Comparison of ENCODE assay signal across 8 cellular contexts in genomic region chr19:2613507-2614295, GRCh38.
DNase-seq lines count a peak whose midpoint lies in the region; ATAC-seq and TF ChIP-seq lines count a peak whose summit lies in the region.

No MANE protein-coding gene starts in this region.

- H2AK5ac ChIP-seq in neuronal stem cell (ENCODE audit: low read depth, low read length), result no peak overlapping the region

- H3K4me1 Mint-ChIP-seq in activated CD8-positive, alpha-beta T cell treated with anti-CD3 and anti-CD28 coated beads, Interleukin-2, amount 10 ng/mL, durations not matched to agents 7 days and 5 days (ENCODE audit: low read depth), result peaks cover 65% of the 10 kb centered on the region

- H2BK5ac ChIP-seq in neuronal stem cell (ENCODE audit: low read length), result no peak overlapping the region

- H3K27me3 Mint-ChIP-seq in activated CD8-positive, alpha-beta T cell treated with anti-CD3 and anti-CD28 coated beads, Interleukin-2, amount 10 ng/mL, durations not matched to agents 7 days and 5 days (ENCODE audit: low read depth), result no peaks in the 10 kb centered on the region

- DNase-seq in COLO668 (lab: John Stamatoyannopoulos, UW; ENCODE audit: unreplicated experiment), result peak; percentile 19
- peak; percentile 90 for DNase-seq in Karpas-422
- DNase-seq in activated CD8-positive, alpha-beta T cell treated with anti-CD3 and anti-CD28 coated beads, Interleukin-2, amount 10 ng/mL, durations not matched to agents 7 days and 5 days, result peak; percentile 76
- DNase-seq in epithelial cell of proximal tubule (ENCODE audit: low read depth), result no peak
- no peak for DNase-seq in neuronal stem cell (ENCODE audit: low spot score)
- no peak for DNase-seq in hippocampal formation (lab: John Stamatoyannopoulos, UW)
- no peak for DNase-seq in NCI-H2081 treated with DMSO at 0.1 percent for 48 hours (lab: John Stamatoyannopoulos, UW)

- no peaks in the 10 kb centered on the region for H3K9me2 ChIP-seq in Karpas-422 (replicated peaks; ENCODE audit: insufficient read depth, low read length)

- H3K18ac ChIP-seq in neuronal stem cell (ENCODE audit: low read length), result peak overlapping the region; percentile 62

- H3K36me3 Mint-ChIP-seq in activated CD8-positive, alpha-beta T cell treated with anti-CD3 and anti-CD28 coated beads, Interleukin-2, amount 10 ng/mL, durations not matched to agents 7 days and 5 days (ENCODE audit: low read depth), result peaks cover 4% of the 10 kb centered on the region

- H3K79me2 ChIP-seq in Karpas-422 (ENCODE audit: low read length), result no peaks in the 10 kb centered on the region

- POLR2A ChIA-PET in activated CD8-positive, alpha-beta T cell treated with anti-CD3 and anti-CD28 coated beads, Interleukin-2, amount 10 ng/mL, durations not matched to agents 7 days and 5 days (lab: Charles Lee), result interaction anchor here (0.6 to 1.7 kb wide), 4 partner anchors 9 to 137 kb away, joined by 3 to 30 read pairs (median 5); partner anchors contain the start of gene GADD45B

- H3K79me1 ChIP-seq in neuronal stem cell (ENCODE audit: low read depth, low read length), result peaks cover 1% of the 10 kb centered on the region

- no peak overlapping the region for H3K14ac ChIP-seq in neuronal stem cell (ENCODE audit: low read length)

- no peaks in the 10 kb centered on the region for H3K36me3 ChIP-seq in Karpas-422 (ENCODE audit: insufficient read depth, low read length)
- H3K36me3 ChIP-seq in neuronal stem cell (replicated peaks in 1 of 2; ENCODE audit: control insufficient read depth in 2 of 2, insufficient read depth in 2 of 2, low read length in 2 of 2), result no peaks in the 10 kb centered on the region

- H2BK120ac ChIP-seq in neuronal stem cell (ENCODE audit: low read depth, low read length), result no peak overlapping the region

- no peak overlapping the region for H3K23ac ChIP-seq in neuronal stem cell (ENCODE audit: low read depth, low read length, poor library complexity)

- H3K4me3 ChIP-seq in Karpas-422 (ENCODE audit: low read length) (no peak overlapping the region), epithelial cell of proximal tubule (ENCODE audit: low read depth, low read length) (no peak overlapping the region), neuronal stem cell (ENCODE audit: low read length in 2 of 2) (no peak overlapping the region)

- no peak overlapping the region for H4K8ac ChIP-seq in neuronal stem cell (ENCODE audit: low read depth, low read length)

- H3K27ac Mint-ChIP-seq in activated CD8-positive, alpha-beta T cell treated with anti-CD3 and anti-CD28 coated beads, Interleukin-2, amount 10 ng/mL, durations not matched to agents 7 days and 5 days, result no peak overlapping the region

- H2BK12ac ChIP-seq in neuronal stem cell (ENCODE audit: low read length), result no peak overlapping the region

- H3K27ac ChIP-seq in Karpas-422 (ENCODE audit: low read length), result no peak overlapping the region
- no peak overlapping the region for H3K27ac ChIP-seq in neuronal stem cell (replicated peaks; ENCODE audit: low read length)

- WGBS in neuronal stem cell (ENCODE audit: extremely low coverage in 2 of 2, insufficient read length in 2 of 2, insufficient replicate concordance in 1 of 2), 2 donors, result no CpG with 5 or more reads among the region's 28 CpGs

- H2AFZ ChIP-seq in Karpas-422 (ENCODE audit: low read length) (no peak overlapping the region), neuronal stem cell (ENCODE audit: low read length) (no peak overlapping the region)

- H3K9ac ChIP-seq in Karpas-422 (ENCODE audit: low read length) (no peak overlapping the region), neuronal stem cell (ENCODE audit: low read depth, low read length, poor library complexity) (no peak overlapping the region)

- no peaks in the 10 kb centered on the region for H3K9me3 Mint-ChIP-seq in activated CD8-positive, alpha-beta T cell treated with anti-CD3 and anti-CD28 coated beads, Interleukin-2, amount 10 ng/mL, durations not matched to agents 7 days and 5 days (ENCODE audit: insufficient read depth)

- no peaks in the 10 kb centered on the region for H3K27me3 ChIP-seq in Karpas-422 (ENCODE audit: low read length)
- H3K27me3 ChIP-seq in neuronal stem cell (ENCODE audit: control insufficient read depth in 3 of 3, insufficient read depth in 3 of 3, low read depth in 1 of 3, low read length in 3 of 3), result peaks cover 0 to 12% (median 2%) of the 10 kb centered on the region in 3 experiments

- peaks cover 29% of the 10 kb centered on the region for H3K4me1 ChIP-seq in Karpas-422 (ENCODE audit: low read length)
- no peaks in the 10 kb centered on the region for H3K4me1 ChIP-seq in neuronal stem cell (ENCODE audit: control insufficient read depth in 2 of 2, insufficient read depth in 1 of 2, low read depth in 1 of 2, low read length in 2 of 2)

- H3K9me3 ChIP-seq in Karpas-422 (ENCODE audit: low read length), result no peaks in the 10 kb centered on the region
- H3K9me3 ChIP-seq in neuronal stem cell (replicated peaks in 1 of 2; ENCODE audit: control insufficient read depth in 2 of 2, insufficient read depth in 1 of 2, low read depth in 1 of 2, low read length in 2 of 2), result peaks cover 2 to 6% of the 10 kb centered on the region in 2 donors

- no peak overlapping the region for H2BK15ac ChIP-seq in neuronal stem cell (ENCODE audit: low read length)

- H3K4ac ChIP-seq in neuronal stem cell (ENCODE audit: low read length), result no peak overlapping the region

- no peak overlapping the region for H3K4me3 Mint-ChIP-seq in activated CD8-positive, alpha-beta T cell treated with anti-CD3 and anti-CD28 coated beads, Interleukin-2, amount 10 ng/mL, durations not matched to agents 7 days and 5 days

- CTCF ChIA-PET in activated CD8-positive, alpha-beta T cell treated with anti-CD3 and anti-CD28 coated beads, Interleukin-2, amount 10 ng/mL, durations not matched to agents 7 days and 5 days (lab: Charles Lee), result interaction anchor here (0.7 to 6.2 kb wide), 22 partner anchors 9 to 286 kb away, joined by 3 to 162 read pairs (median 6); partner anchors contain the start of genes GADD45B, LMNB2 and LSM7

- TF ChIP-seq CTCF in epithelial cell of proximal tubule (conservative IDR thresholded peaks at IDR 0.05; ENCODE audit: low read depth, low read length), result peak; percentile 92

- H4K20me1 ChIP-seq in Karpas-422 (ENCODE audit: insufficient read depth, low read depth, low read length), result 0 out of 2 replicates have a peak, but pooled peaks cover 5% of the 10 kb centered on the region

- H3K4me2 ChIP-seq in Karpas-422 (ENCODE audit: low read depth, low read length, poor library complexity, severe bottlenecking), result no peak overlapping the region
- no peak overlapping the region for H3K4me2 ChIP-seq in neuronal stem cell (ENCODE audit: insufficient read depth, low read length, poor library complexity, severe bottlenecking)

- no peak overlapping the region for H4K91ac ChIP-seq in neuronal stem cell (ENCODE audit: low read depth, low read length, poor library complexity)

- peak; percentile 48 for ATAC-seq in activated CD8-positive, alpha-beta T cell treated with anti-CD3 and anti-CD28 coated beads, Interleukin-2, amount 10 ng/mL, durations not matched to agents 7 days and 5 days
- no peak for ATAC-seq in GM18498 (IDR thresholded peaks at IDR 0.05; ENCODE audit: unreplicated experiment)

Comparison
In these comparisons a context has a peak if more than half of its experiments do, and no peak if none do; other contexts are left out.
1. DNase-seq: peak in COLO668 (single experiment), Karpas-422 (single experiment) and activated CD8-positive, alpha-beta T cell treated with anti-CD3 and anti-CD28 coated beads, Interleukin-2, amount 10 ng/mL, durations not matched to agents 7 days and 5 days (single experiment); none in epithelial cell of proximal tubule (single experiment), neuronal stem cell (single experiment), hippocampal formation (0 of 2) and NCI-H2081 treated with DMSO at 0.1 percent for 48 hours (single experiment).